ENCODE assay signal across 23 cellular contexts in genomic region chr4:37644962-37645361, GRCh38. TPM values are rescaled to one million over a fixed set of nuclear protein-coding genes. Genes with fewer than 3 reads are reported as not detected.
DNase-seq lines count a peak whose midpoint lies in the region; ATAC-seq and TF ChIP-seq lines count a peak whose summit lies in the region.
"Had no signal": no experiment of that assay in that cellular context is flagged by ENCODE, and none has a peak within 500 bp of the region (broad histone marks: within the 10 kb centered on the region; RNA-seq: fewer than 3 reads in every experiment).

No MANE protein-coding gene starts in this region.

- H3K4me3 ChIP-seq in AG04450 (ENCODE audit: low read depth, low read length): no peak overlapping the region
- H3K4me3 ChIP-seq: K562, psoas muscle, transverse colon had no signal

- CTCF ChIA-PET in AG04450 (lab: Charles Lee): no interaction called here

- DNase-seq in AG04450 (ENCODE audit: low read depth, low spot score): peak; percentile 38
- DNase-seq in NCI-H69 (lab: John Stamatoyannopoulos, UW): peak; percentile 18
- DNase-seq in fibroblast of gingiva (ENCODE audit: low read depth): peak; percentile 93
- DNase-seq in sciatic nerve (ENCODE audit: low spot score): no peak
- DNase-seq in NCI-H1105 treated with DMSO at 0.1 percent for 48 hours (lab: John Stamatoyannopoulos, UW): no peak
- no peak for DNase-seq in NCI-H146 treated with DMSO at 0.1 percent for 48 hours (lab: John Stamatoyannopoulos, UW; ENCODE audit: unreplicated experiment)
- DNase-seq: activated CD4-positive, alpha-beta memory T cell treated with anti-CD3 and anti-CD28 coated beads for 36 hours; activated CD4-positive, CD25-positive, alpha-beta regulatory T cell; activated T-cell treated with anti-CD3 and anti-CD28 coated beads for 4 hours; amniotic stem cell; central memory CD4-positive, alpha-beta T cell; kidney glomerular epithelial cell; NCI-H1436 treated with DMSO at 0.1 percent for 48 hours; NCI-H524 treated with DMSO at 0.1 percent for 48 hours; psoas muscle; stimulated activated CD4-positive, alpha-beta T cell treated with anti-CD3 and anti-CD28 coated beads, Interleukin-4, amount 100 ng/mL, for 24 hours; stimulated activated naive CD8-positive, alpha-beta T cell treated with anti-CD3 and anti-CD28 coated beads, Interleukin-15, Interleukin-2, amounts not matched to agents 100 U/mL and 50 U/mL, for 24 hours; transverse colon had no signal

- no peaks in the 10 kb centered on the region for H3K27me3 ChIP-seq in AG04450 (ENCODE audit: control insufficient read depth, insufficient read depth, low read length)
- H3K27me3 ChIP-seq: neutrophil, transverse colon had no signal

- POLR2A ChIA-PET in AG04450 (lab: Yijun Ruan, JAX): no interaction called here

- H3K27ac ChIP-seq in AG04450 (ENCODE audit: low read depth, low read length): no peak overlapping the region
- H3K27ac ChIP-seq: psoas muscle, transverse colon had no signal

- ATAC-seq in sciatic nerve: peak; percentile 39
- no peak for ATAC-seq in HG03354 (IDR thresholded peaks at IDR 0.05; ENCODE audit: poor library complexity, severe bottlenecking, unreplicated experiment)
- ATAC-seq in HG02623 (IDR thresholded peaks at IDR 0.05; ENCODE audit: unreplicated experiment): no peak
- ATAC-seq: HCT116; K562; psoas muscle; stimulated activated naive CD8-positive, alpha-beta T cell treated with anti-CD3 and anti-CD28 coated beads, Interleukin-15, Interleukin-2, amounts not matched to agents 100 U/mL and 50 U/mL, for 24 hours had no signal

- intact Hi-C loops in sciatic nerve (cut with DNase I): no loop called here

- no peak for TF ChIP-seq CTCF in AG04450 (IDR thresholded peaks at IDR 0.05; ENCODE audit: low read depth, low read length)

- no peaks in the 10 kb centered on the region for H3K9me3 ChIP-seq in AG04450 (ENCODE audit: control insufficient read depth, insufficient read depth, low read length)
- H3K9me3 ChIP-seq: neutrophil, psoas muscle, transverse colon had no signal

RNA-seq across cellular contexts. Expression of gene RELL1, which starts 41.2 kb away (rescaled TPM):
- polyA plus RNA-seq in AG04450 (2011; rRNA removed): 8.3 and 9.2 TPM in 2 replicates
- 36.2 and 42.4 TPM in 2 replicates for polyA minus RNA-seq in AG04450 (2011; rRNA and poly(A)+ RNA removed)
- total RNA-seq in sciatic nerve: 80.6 TPM

Comparison
In these comparisons a context has a peak if more than half of its experiments do, and no peak if none do; other contexts are left out.
1. DNase-seq: peak in AG04450 (single experiment), NCI-H69 (single experiment) and fibroblast of gingiva (single experiment); none in sciatic nerve (single experiment), NCI-H1105 treated with DMSO at 0.1 percent for 48 hours (single experiment) and NCI-H146 treated with DMSO at 0.1 percent for 48 hours (single experiment).